8 cellular contexts compared by ENCODE assay signal in genomic region chr16:106623-107324, GRCh38. TPM values are rescaled to one million over a fixed set of nuclear protein-coding genes. Genes with fewer than 3 reads are reported as not detected.
DNase-seq lines count a peak whose midpoint lies in the region; ATAC-seq, FAIRE-seq and TF ChIP-seq lines count a peak whose summit lies in the region.

No MANE protein-coding gene starts in this region.

- CTCF ChIA-PET in PC-3 (lab: Charles Lee) = interaction anchor here (0.6 to 1.1 kb wide), 5 partner anchors 71 to 255 kb away, joined by 3 to 4 read pairs (median 3); partner anchors contain the start of gene AXIN1

- no peak overlapping the region for H3K27ac Mint-ChIP-seq in activated T-cell treated with anti-CD3 and anti-CD28 coated beads, Interleukin-2, amount 50 U/mL, for 72 hours
- peak overlapping the region; percentile 90 for H3K27ac Mint-ChIP-seq in neural progenitor cell

- H3K27me3 ChIP-seq in PC-3 (ENCODE audit: low read length) = no peaks in the 10 kb centered on the region
- no peaks in the 10 kb centered on the region for H3K27me3 ChIP-seq in neural progenitor cell

- H3K27ac ChIP-seq in PC-3 (ENCODE audit: low read length) (no peak overlapping the region), neural progenitor cell (no peak overlapping the region)

- ATAC-seq in PC-3 (peak; percentile 73), GM21390 (IDR thresholded peaks at IDR 0.05; ENCODE audit: unreplicated experiment) (no peak)
- peak; percentile 64 to 69 for ATAC-seq in activated T-cell treated with anti-CD3 and anti-CD28 coated beads, Interleukin-2, amount 50 U/mL, for 72 hours (replicated peaks in 1 of 2)

- no peaks in the 10 kb centered on the region for H3F3A ChIP-seq in PC-3 (ENCODE audit: low read length, unreplicated experiment)
- H3F3A ChIP-seq in neural progenitor cell (ENCODE audit: low read depth) = peaks cover 5% of the 10 kb centered on the region

- H3K9me3 Mint-ChIP-seq in activated T-cell treated with anti-CD3 and anti-CD28 coated beads, Interleukin-2, amount 50 U/mL, for 72 hours = no peaks in the 10 kb centered on the region
- no peaks in the 10 kb centered on the region for H3K9me3 Mint-ChIP-seq in neural progenitor cell

- intact Hi-C loops in PC-3 (cut with micrococcal nuclease) = loop anchor here (2.0 kb wide), 1 partner anchor 74 kb away; the partner anchor contains the start of gene HBQ1

- H3K36me3 ChIP-seq in PC-3 (ENCODE audit: low read depth, low read length) (peaks cover 3% of the 10 kb centered on the region; the same call in 1 of the 2 replicates), neural progenitor cell (no peaks in the 10 kb centered on the region)

- no peaks in the 10 kb centered on the region for H3K9me2 ChIP-seq in PC-3 (replicated peaks; ENCODE audit: low read length)

- no peaks in the 10 kb centered on the region for H3K27me3 Mint-ChIP-seq in activated T-cell treated with anti-CD3 and anti-CD28 coated beads, Interleukin-2, amount 50 U/mL, for 72 hours (ENCODE audit: low read depth)
- no peaks in the 10 kb centered on the region for H3K27me3 Mint-ChIP-seq in neural progenitor cell (ENCODE audit: insufficient read depth, low read depth)

- H3K9me3 ChIP-seq in PC-3 (ENCODE audit: low read length) = no peaks in the 10 kb centered on the region
- no peaks in the 10 kb centered on the region for H3K9me3 ChIP-seq in neural progenitor cell (ENCODE audit: low read depth)

- H3K4me3 Mint-ChIP-seq in activated T-cell treated with anti-CD3 and anti-CD28 coated beads, Interleukin-2, amount 50 U/mL, for 72 hours = no peak overlapping the region
- no peak overlapping the region for H3K4me3 Mint-ChIP-seq in neural progenitor cell

- FAIRE-seq in urothelium cell line (lab: Jason Lieb, UNC) = no peak

- H3K79me2 ChIP-seq in PC-3 (ENCODE audit: low read length) (no peaks in the 10 kb centered on the region), neural progenitor cell (ENCODE audit: low read depth) (no peaks in the 10 kb centered on the region)

- no peaks in the 10 kb centered on the region for H4K20me1 ChIP-seq in PC-3 (ENCODE audit: low read length)
- peaks cover 17% of the 10 kb centered on the region for H4K20me1 ChIP-seq in neural progenitor cell (ENCODE audit: low read depth)

- H3K9ac ChIP-seq in PC-3 (ENCODE audit: low read length) = no peak overlapping the region
- H3K9ac ChIP-seq in neural progenitor cell = no peak overlapping the region

- no TSS peak for BruUV-seq in PC-3 (replicated peaks; lab: Mats Ljungman, UMichigan)

- H3K4me1 Mint-ChIP-seq in activated T-cell treated with anti-CD3 and anti-CD28 coated beads, Interleukin-2, amount 50 U/mL, for 72 hours (ENCODE audit: low read depth) = no peaks in the 10 kb centered on the region
- H3K4me1 Mint-ChIP-seq in neural progenitor cell = peaks cover 4% of the 10 kb centered on the region

- H3K4me3 ChIP-seq in PC-3 (ENCODE audit: low read length) (no peak overlapping the region), fibroblast of pulmonary artery (replicated peaks; ENCODE audit: low read depth, low read length) (no peak overlapping the region), neural progenitor cell (no peak overlapping the region)

- POLR2A ChIA-PET in PC-3 (lab: Charles Lee; ENCODE audit: unreplicated experiment) = no interaction called here

- H3K36me3 Mint-ChIP-seq in activated T-cell treated with anti-CD3 and anti-CD28 coated beads, Interleukin-2, amount 50 U/mL, for 72 hours (ENCODE audit: insufficient read depth in 2 of 2) = peaks cover 0 to 3% of the 10 kb centered on the region in 2 donors
- peaks cover 7% of the 10 kb centered on the region for H3K36me3 Mint-ChIP-seq in neural progenitor cell

- H3K4me2 ChIP-seq in PC-3 (ENCODE audit: low read length) (no peak overlapping the region), neural progenitor cell (no peak overlapping the region)

- H2AFZ ChIP-seq in PC-3 (ENCODE audit: low read length) (no peak overlapping the region), neural progenitor cell (replicated peaks) (no peak overlapping the region)

- peak; percentile 71 for TF ChIP-seq CTCF in PC-3 (conservative IDR thresholded peaks at IDR 0.05; ENCODE audit: low read depth, low read length)
- TF ChIP-seq CTCF in fibroblast of pulmonary artery (IDR thresholded peaks at IDR 0.05; ENCODE audit: low read length, missing control alignments) = peak; percentile 86
- peak; percentile 86 for TF ChIP-seq CTCF in neural progenitor cell (IDR thresholded peaks at IDR 0.05)

- peak; percentile 86 for DNase-seq in DMS53 (lab: John Stamatoyannopoulos, UW)
- DNase-seq in KG1 (lab: John Stamatoyannopoulos, UW) = peak; percentile 12
- DNase-seq in PC-3 = peak; percentile 67
- DNase-seq in activated T-cell treated with anti-CD3 and anti-CD28 coated beads, Interleukin-2, amount 50 U/mL, for 72 hours = peak; percentile 58 to 64
- peak; percentile 90 for DNase-seq in fibroblast of pulmonary artery (ENCODE audit: low read depth)
- peak; percentile 89 for DNase-seq in neural progenitor cell (ENCODE audit: low spot score)
- peak; percentile 70 for DNase-seq in urothelium cell line (ENCODE audit: low spot score)

- H3K4me1 ChIP-seq in PC-3 (ENCODE audit: insufficient read depth, low read length) (peaks cover 6% of the 10 kb centered on the region; the same call in 1 of the 2 replicates), neural progenitor cell (no peaks in the 10 kb centered on the region)

RNA-seq across cellular contexts. Expression of gene MPG, which starts 28.7 kb away (rescaled TPM):
- total RNA-seq in PC-3 (2014; rRNA removed) (147 and 175 TPM in 2 replicates), neural progenitor cell (ENCODE audit: low replicate concordance) (21.2 and 63.4 TPM in 2 replicates)
- total RNA-seq in activated T-cell treated with anti-CD3 and anti-CD28 coated beads, Interleukin-2, amount 50 U/mL, for 72 hours = 10 to 100 TPM; 49.6 to 50.5 TPM

RNA-seq across cellular contexts. Expression of gene NPRL3, which starts 31.7 kb away (rescaled TPM):
- total RNA-seq in PC-3 (2014; rRNA removed) (14.9 and 22.2 TPM in 2 replicates), neural progenitor cell (ENCODE audit: low replicate concordance) (7.6 and 14.8 TPM in 2 replicates)
- 10 to 100 TPM; 34.2 to 44.7 TPM for total RNA-seq in activated T-cell treated with anti-CD3 and anti-CD28 coated beads, Interleukin-2, amount 50 U/mL, for 72 hours

RNA-seq across cellular contexts. Expression of gene RHBDF1, which starts 34.3 kb away (rescaled TPM):
- total RNA-seq in PC-3 (2014; rRNA removed) (23.3 and 26.3 TPM in 2 replicates), neural progenitor cell (ENCODE audit: low replicate concordance) (11.0 and 24.4 TPM in 2 replicates)
- under 1 TPM; 0.31 to 0.53 TPM for total RNA-seq in activated T-cell treated with anti-CD3 and anti-CD28 coated beads, Interleukin-2, amount 50 U/mL, for 72 hours

RNA-seq across cellular contexts. Expression of gene HBZ, which starts 45.7 kb away (rescaled TPM):
- not detected in 2 replicates for total RNA-seq in PC-3 (2014; rRNA removed)
- not detected for total RNA-seq in activated T-cell treated with anti-CD3 and anti-CD28 coated beads, Interleukin-2, amount 50 U/mL, for 72 hours
- not detected in 2 replicates for total RNA-seq in neural progenitor cell (ENCODE audit: low replicate concordance)

RNA-seq across cellular contexts. Expression of gene SNRNP25, which starts 53.1 kb away (rescaled TPM):
- 45.8 and 62.2 TPM in 2 replicates for total RNA-seq in PC-3 (2014; rRNA removed)
- 10 to 100 TPM; 28.9 to 44.1 TPM for total RNA-seq in activated T-cell treated with anti-CD3 and anti-CD28 coated beads, Interleukin-2, amount 50 U/mL, for 72 hours
- total RNA-seq in neural progenitor cell (ENCODE audit: low replicate concordance) = 43.6 and 49.8 TPM in 2 replicates

Comparison
In these comparisons a context has a peak if more than half of its experiments do, and no peak if none do; other contexts are left out.
1. DNase-seq: peak in every context shown above with its lines; median percentile 90 in fibroblast of pulmonary artery; 89 in neural progenitor cell; 86 in DMS53; 70 in urothelium cell line; 67 in PC-3; 61 in activated T-cell treated with anti-CD3 and anti-CD28 coated beads, Interleukin-2, amount 50 U/mL, for 72 hours; 12 in KG1.